29 cellular contexts compared by ENCODE assay signal in genomic region chr9:85984457-85984856, GRCh38.
"Had no signal": no experiment of that assay in that cellular context is flagged by ENCODE, and none has a peak within 500 bp of the region (broad histone marks: within the 10 kb centered on the region; RNA-seq: fewer than 3 reads in every experiment).

No MANE protein-coding gene starts in this region.

- H3K9me3 ChIP-seq: stomach, suprapubic skin, testis, thoracic aorta, thyroid gland, tibial artery, tibial nerve, transverse colon, upper lobe of left lung, upper lobe of right lung, uterus, vagina had no signal

- H3K27me3 Mint-ChIP-seq: stimulated activated memory B cell treated with anti-CD40 and anti-IgM and Interleukin-4, amounts not matched to agents 10 μg/mL and 1 μg/mL and 100 μg/mL, for 72 hours; stimulated activated naive B cell treated with anti-CD40 and anti-IgM and Interleukin-4, amounts not matched to agents 10 μg/mL and 1 μg/mL and 100 μg/mL, for 72 hours; stimulated activated naive CD8-positive, alpha-beta T cell treated with anti-CD3 and anti-CD28 coated beads, Interleukin-15, amount 100 ng/mL, for 72 hours; stimulated activated naive CD8-positive, alpha-beta T cell treated with anti-CD3 and anti-CD28 coated beads, Interleukin-15, Interleukin-2, amounts not matched to agents 100 ng/mL and 50 ng/mL, for 24 hours; type B pancreatic cell had no signal

- H3K4me1 Mint-ChIP-seq: stimulated activated effector memory CD8-positive, alpha-beta T cell treated with anti-CD3 and anti-CD28 coated beads, Interleukin-12 subunit alpha, Interleukin-12 subunit beta, amount 100 ng/mL, for 72 hours; stimulated activated memory B cell treated with anti-CD40 and anti-IgM and Interleukin-4, amounts not matched to agents 10 μg/mL and 1 μg/mL and 100 μg/mL, for 72 hours; stimulated activated naive B cell treated with anti-CD40 and anti-IgM and Interleukin-4, amounts not matched to agents 10 μg/mL and 1 μg/mL and 100 μg/mL, for 72 hours had no signal

- H3K27ac ChIP-seq: stomach, suprapubic skin, thoracic aorta, thyroid gland, tibial artery, tibial nerve, transverse colon, upper lobe of left lung, upper lobe of right lung, uterus, vagina had no signal

- FAIRE-seq: urothelium cell line had no signal

- H3K4me3 ChIP-seq: stomach, suprapubic skin, testis, thoracic aorta, thyroid gland, tibial artery, tibial nerve, transverse colon, upper lobe of left lung, upper lobe of right lung, uterus, vagina had no signal

- H3K36me3 ChIP-seq: uterus had no signal

- DNase-seq: stimulated activated CD4-positive, alpha-beta T cell treated with anti-CD3 and anti-CD28 coated beads, Interleukin-2, amount 100 ng/mL, for 48 hours; stimulated activated CD4-positive, alpha-beta T cell treated with anti-CD3 and anti-CD28 coated beads, Interleukin-4, amount 100 ng/mL, for 1 hour; stimulated activated CD4-positive, alpha-beta T cell treated with anti-CD3 and anti-CD28 coated beads, Interleukin-4, amount 100 ng/mL, for 24 hours; stimulated activated CD4-positive, alpha-beta T cell treated with anti-CD3 and anti-CD28 coated beads, Interleukin-4, amount 100 ng/mL, for 4 hours; stimulated activated CD8-positive, alpha-beta memory T cell treated with anti-CD3 and anti-CD28 coated beads, Interleukin-4, amount 100 ng/mL, for 48 hours; stimulated activated naive B cell treated with anti-CD40 and anti-IgM and Interleukin-4, amounts not matched to agents 10 μg/mL and 1 μg/mL and 100 μg/mL, for 72 hours; stimulated activated naive CD4-positive, alpha-beta T cell; stimulated activated naive CD4-positive, alpha-beta T cell treated with Interleukin-2 at 50 U/mL for 16 hours; stimulated activated naive CD8-positive, alpha-beta T cell treated with anti-CD3 and anti-CD28 coated beads, Interleukin-15, amount 100 ng/mL, for 72 hours; stimulated activated naive CD8-positive, alpha-beta T cell treated with anti-CD3 and anti-CD28 coated beads, Interleukin-15, Interleukin-2, amounts not matched to agents 100 U/mL and 50 U/mL, for 24 hours; stomach; substantia nigra; testis; thyroid gland; tibial artery; transverse colon; trophoblast cell; upper lobe of left lung; upper lobe of right lung; uterus had no signal

- H3K27ac Mint-ChIP-seq: stimulated activated effector memory CD8-positive, alpha-beta T cell treated with anti-CD3 and anti-CD28 coated beads, Interleukin-12 subunit alpha, Interleukin-12 subunit beta, amount 100 ng/mL, for 72 hours; stimulated activated memory B cell treated with anti-CD40 and anti-IgM and Interleukin-4, amounts not matched to agents 10 μg/mL and 1 μg/mL and 100 μg/mL, for 72 hours; stimulated activated naive B cell treated with anti-CD40 and anti-IgM and Interleukin-4, amounts not matched to agents 10 μg/mL and 1 μg/mL and 100 μg/mL, for 72 hours; stimulated activated naive CD8-positive, alpha-beta T cell treated with anti-CD3 and anti-CD28 coated beads, Interleukin-15, amount 100 ng/mL, for 72 hours; stimulated activated naive CD8-positive, alpha-beta T cell treated with anti-CD3 and anti-CD28 coated beads, Interleukin-15, Interleukin-2, amounts not matched to agents 100 ng/mL and 50 ng/mL, for 24 hours; type B pancreatic cell had no signal

- H3K4me1 ChIP-seq: stomach, suprapubic skin, tibial artery, tibial nerve, transverse colon, upper lobe of left lung, upper lobe of right lung, uterus, vagina had no signal

- H3K4me3 Mint-ChIP-seq: stimulated activated effector memory CD8-positive, alpha-beta T cell treated with anti-CD3 and anti-CD28 coated beads, Interleukin-12 subunit alpha, Interleukin-12 subunit beta, amount 100 ng/mL, for 72 hours; stimulated activated memory B cell treated with anti-CD40 and anti-IgM and Interleukin-4, amounts not matched to agents 10 μg/mL and 1 μg/mL and 100 μg/mL, for 72 hours; stimulated activated naive B cell treated with anti-CD40 and anti-IgM and Interleukin-4, amounts not matched to agents 10 μg/mL and 1 μg/mL and 100 μg/mL, for 72 hours; stimulated activated naive CD8-positive, alpha-beta T cell treated with anti-CD3 and anti-CD28 coated beads, Interleukin-15, amount 100 ng/mL, for 72 hours; stimulated activated naive CD8-positive, alpha-beta T cell treated with anti-CD3 and anti-CD28 coated beads, Interleukin-15, Interleukin-2, amounts not matched to agents 100 ng/mL and 50 ng/mL, for 24 hours; type B pancreatic cell had no signal

- ATAC-seq: stimulated activated effector memory CD8-positive, alpha-beta T cell treated with anti-CD3 and anti-CD28 coated beads, Interleukin-12 subunit alpha, Interleukin-12 subunit beta, amount 100 ng/mL, for 72 hours; stimulated activated memory B cell treated with anti-CD40 and anti-IgM and Interleukin-4, amounts not matched to agents 10 μg/mL and 1 μg/mL and 100 μg/mL, for 72 hours; stimulated activated naive B cell treated with anti-CD40 and anti-IgM and Interleukin-4, amounts not matched to agents 10 μg/mL and 1 μg/mL and 100 μg/mL, for 72 hours; stimulated activated naive CD8-positive, alpha-beta T cell treated with anti-CD3 and anti-CD28 coated beads, Interleukin-15, amount 100 ng/mL, for 72 hours; stimulated activated naive CD8-positive, alpha-beta T cell treated with anti-CD3 and anti-CD28 coated beads, Interleukin-15, Interleukin-2, amounts not matched to agents 100 U/mL and 50 U/mL, for 24 hours; upper lobe of right lung had no signal

- H3K27me3 ChIP-seq: stomach, suprapubic skin, testis, thyroid gland, tibial artery, tibial nerve, transverse colon, upper lobe of left lung, upper lobe of right lung, uterus, vagina had no signal

- H3K9me3 Mint-ChIP-seq: stimulated activated effector memory CD8-positive, alpha-beta T cell treated with anti-CD3 and anti-CD28 coated beads, Interleukin-12 subunit alpha, Interleukin-12 subunit beta, amount 100 ng/mL, for 72 hours; stimulated activated memory B cell treated with anti-CD40 and anti-IgM and Interleukin-4, amounts not matched to agents 10 μg/mL and 1 μg/mL and 100 μg/mL, for 72 hours; stimulated activated naive B cell treated with anti-CD40 and anti-IgM and Interleukin-4, amounts not matched to agents 10 μg/mL and 1 μg/mL and 100 μg/mL, for 72 hours; stimulated activated naive CD8-positive, alpha-beta T cell treated with anti-CD3 and anti-CD28 coated beads, Interleukin-15, amount 100 ng/mL, for 72 hours; stimulated activated naive CD8-positive, alpha-beta T cell treated with anti-CD3 and anti-CD28 coated beads, Interleukin-15, Interleukin-2, amounts not matched to agents 100 ng/mL and 50 ng/mL, for 24 hours; type B pancreatic cell had no signal
